In the genomic region with DNA sequence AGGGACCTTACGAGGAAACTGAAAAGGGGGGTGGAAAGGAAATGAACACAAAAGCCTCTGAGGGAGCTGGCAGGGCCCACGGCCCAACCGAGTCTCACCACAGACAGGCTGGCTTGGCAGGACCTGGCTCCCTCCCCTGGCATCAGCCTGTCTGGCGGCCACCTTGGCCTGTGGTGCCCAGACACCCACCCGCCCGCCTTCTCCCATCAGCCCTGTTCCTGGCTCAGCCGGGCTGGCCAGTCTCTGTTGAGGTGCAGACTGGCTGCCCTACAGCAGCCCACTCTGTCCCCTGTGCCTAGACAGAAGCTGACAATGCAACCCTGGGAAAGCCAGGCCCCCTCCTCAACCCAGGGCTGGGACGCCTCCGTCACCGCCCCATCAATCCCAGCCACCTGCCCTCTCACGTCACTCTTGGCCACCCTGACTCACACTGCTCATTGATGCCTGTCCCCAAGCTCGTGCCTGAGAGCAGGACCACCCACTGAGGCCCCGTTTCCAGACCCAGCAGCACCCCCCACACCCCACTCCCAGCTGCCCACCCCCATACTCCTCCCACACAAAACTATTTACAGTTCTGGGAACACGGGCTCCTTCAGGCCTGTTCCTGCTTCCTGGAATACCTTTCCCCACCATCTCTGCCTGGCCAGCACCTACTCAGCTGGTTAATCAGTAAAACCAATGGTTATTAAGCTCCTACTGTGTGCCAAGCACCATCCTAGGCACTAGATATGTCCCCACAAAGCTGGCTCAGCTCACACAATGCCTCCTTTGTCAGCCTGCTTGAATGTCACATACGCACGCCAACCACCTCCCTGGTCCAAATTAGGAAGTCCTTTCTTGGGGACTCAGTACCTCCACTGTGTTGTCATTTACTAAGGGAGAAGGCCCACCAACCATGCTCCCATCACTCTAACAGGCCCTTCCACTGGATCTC, we compare ENCODE assay signal across 20 cellular contexts. TPM values are rescaled to one million over a fixed set of nuclear protein-coding genes. Genes with fewer than 3 reads are reported as not detected.
DNase-seq lines count a peak whose midpoint lies in the region; ATAC-seq, FAIRE-seq and TF ChIP-seq lines count a peak whose summit lies in the region.
"Had no signal": no experiment of that assay in that cellular context is flagged by ENCODE, and none has a peak within 500 bp of the region (broad histone marks: within the 10 kb centered on the region; RNA-seq: fewer than 3 reads in every experiment).

No MANE protein-coding gene starts in this region.

- no peaks in the 10 kb centered on the region for H3K9me3 ChIP-seq in H1 (ENCODE audit: insufficient read depth in 2 of 2, low read depth in 1 of 2, low read length in 1 of 2)
- no peaks in the 10 kb centered on the region for H3K9me3 ChIP-seq in tibial artery
- H3K9me3 ChIP-seq: colonic mucosa, HAP-1 had no signal

- H3K27ac ChIP-seq in H1 (ENCODE audit: low read depth, low read length): no peak overlapping the region
- H3K27ac ChIP-seq in tibial artery: peak overlapping the region; percentile 30 to 33
- H3K27ac ChIP-seq: 22Rv1, colonic mucosa had no signal

- H2BK12ac ChIP-seq in H1 (ENCODE audit: low read depth, low read length): peak overlapping the region; percentile 14; the same call in 1 of the 2 replicates

- no peak overlapping the region for H4K5ac ChIP-seq in H1 (ENCODE audit: insufficient read length, low read depth, low read length)

- H3K9me3 Mint-ChIP-seq in nephron progenitor cell: no peaks in the 10 kb centered on the region
- H3K9me3 Mint-ChIP-seq: activated naive CD8-positive, alpha-beta T cell treated with anti-CD3 and anti-CD28 coated beads, Interleukin-2, amount 10 ng/mL, durations not matched to agents 7 days and 5 days; CD4-positive, alpha-beta T cell; natural killer cell; stimulated activated memory B cell treated with anti-CD40 and anti-IgM and Interleukin-4, amounts not matched to agents 10 μg/mL and 1 μg/mL and 100 μg/mL, for 72 hours had no signal

- no peak overlapping the region for H3K18ac ChIP-seq in H1 (ENCODE audit: extremely low read depth, low read length)

- TF ChIP-seq POLR2A in H1 (IDR thresholded peaks at IDR 0.05; ENCODE audit: control extremely low read depth in 1 of 2, low read depth in 2 of 2, low read length in 2 of 2): no peak

- TF ChIP-seq CTCF in H1 (IDR thresholded peaks at IDR 0.05; ENCODE audit: control extremely low read depth in 1 of 3, insufficient read depth in 1 of 3, low read depth in 1 of 3, low read length in 3 of 3) (no peak), nephron progenitor cell (IDR thresholded peaks at IDR 0.05) (no peak), tibial artery (IDR thresholded peaks at IDR 0.05) (no peak)

- no peak for TF ChIP-seq EP300 in H1 (IDR thresholded peaks at IDR 0.05; ENCODE audit: borderline replicate concordance in 1 of 2, low read depth in 2 of 2, low read length in 2 of 2)

- H3K4me3 ChIP-seq in H1 (ENCODE audit: extremely low read depth in 1 of 4, insufficient read depth in 2 of 4, low read depth in 3 of 4, low read length in 4 of 4): no peak overlapping the region
- H3K4me3 ChIP-seq in tibial artery: no peak overlapping the region
- H3K4me3 ChIP-seq: colonic mucosa, HAP-1, skin epidermis had no signal

- no peak for TF ChIP-seq RAD21 in H1 (IDR thresholded peaks at IDR 0.05 in 1 of 2, conservative IDR thresholded peaks at IDR 0.05 in 1 of 2; ENCODE audit: low read depth in 2 of 2, low read length in 2 of 2)

- no peak overlapping the region for H2BK15ac ChIP-seq in H1 (ENCODE audit: low read length)

- H3K27me3 Mint-ChIP-seq in nephron progenitor cell (ENCODE audit: low read depth, poor library complexity): peaks cover 11% of the 10 kb centered on the region

- no peaks in the 10 kb centered on the region for H3K36me3 Mint-ChIP-seq in nephron progenitor cell (ENCODE audit: low read depth)
- H3K36me3 Mint-ChIP-seq: activated naive CD8-positive, alpha-beta T cell treated with anti-CD3 and anti-CD28 coated beads, Interleukin-2, amount 10 ng/mL, durations not matched to agents 7 days and 5 days; natural killer cell; stimulated activated memory B cell treated with anti-CD40 and anti-IgM and Interleukin-4, amounts not matched to agents 10 μg/mL and 1 μg/mL and 100 μg/mL, for 72 hours had no signal

- H3K23me2 ChIP-seq in H1 (ENCODE audit: low read depth, low read length): no peaks in the 10 kb centered on the region

- ATAC-seq in esophagus mucosa: no peak
- ATAC-seq: left lobe of liver; natural killer cell; stimulated activated memory B cell treated with anti-CD40 and anti-IgM and Interleukin-4, amounts not matched to agents 10 μg/mL and 1 μg/mL and 100 μg/mL, for 72 hours had no signal

- peak; percentile 39 for DNase-seq in DMS53 (lab: John Stamatoyannopoulos, UW)
- DNase-seq in DMS53 treated with DMSO at 0.1 percent for 48 hours (lab: John Stamatoyannopoulos, UW; ENCODE audit: unreplicated experiment): no peak
- no peak for DNase-seq in H1 (ENCODE audit: low read depth in 1 of 2, low spot score in 2 of 2)
- DNase-seq in nephron progenitor cell: peak; percentile 54
- no peak for DNase-seq in tibial artery
- no peak for DNase-seq in SKM-1 treated with dmso at 0.1 percent for 144 hours (lab: John Stamatoyannopoulos, UW; ENCODE audit: unreplicated experiment)
- DNase-seq in NOMO-1 (lab: John Stamatoyannopoulos, UW; ENCODE audit: unreplicated experiment in 2 of 2): no peak
- DNase-seq: activated naive CD8-positive, alpha-beta T cell treated with anti-CD3 and anti-CD28 coated beads, Interleukin-2, amount 10 ng/mL, durations not matched to agents 7 days and 5 days; CD4-positive, alpha-beta T cell; colonic mucosa; natural killer cell; NCI-H1092 treated with DMSO at 0.1 percent for 48 hours; NCI-H2171 had no signal

- H3K36me3 ChIP-seq in H1 (ENCODE audit: control insufficient read depth in 2 of 4, insufficient read depth in 4 of 4, low read length in 3 of 4) (no peaks in the 10 kb centered on the region), tibial artery (no peaks in the 10 kb centered on the region)
- H3K36me3 ChIP-seq: colonic mucosa, HAP-1 had no signal

- peaks cover 38% of the 10 kb centered on the region for H3K4me1 Mint-ChIP-seq in nephron progenitor cell
- H3K4me1 Mint-ChIP-seq: activated naive CD8-positive, alpha-beta T cell treated with anti-CD3 and anti-CD28 coated beads, Interleukin-2, amount 10 ng/mL, durations not matched to agents 7 days and 5 days; natural killer cell had no signal

- no peak overlapping the region for H2AFZ ChIP-seq in H1 (ENCODE audit: low read length)

- H3K9ac ChIP-seq in H1 (replicated peaks in 1 of 4; ENCODE audit: extremely low read depth in 1 of 4, low read depth in 3 of 4, low read length in 3 of 4): no peak overlapping the region

- intact Hi-C loops in tibial artery (cut with DNase I; ENCODE audit: low total_unique reads): no loop called here

- POLR2A ChIA-PET in H1 (lab: Charles Lee; ENCODE audit: partially characterized antibody): interaction anchor here (1.2 to 2.3 kb wide), 5 partner anchors 10 to 38 kb away, joined by 3 to 8 read pairs (median 4); no protein-coding TSS in a partner anchor

- 0 out of 2 replicates have a peak overlapping the region, but pooled peaks have one; percentile 15 for H2AK5ac ChIP-seq in H1 (ENCODE audit: low read depth, low read length)

- H3K79me1 ChIP-seq in H1 (ENCODE audit: low read depth, low read length): peaks cover 8% of the 10 kb centered on the region

- no peak overlapping the region for H4K8ac ChIP-seq in H1 (ENCODE audit: extremely low read depth, insufficient read depth, low read length)

- no peak overlapping the region for H3K4me2 ChIP-seq in H1 (ENCODE audit: insufficient read depth in 1 of 2, low read depth in 2 of 2, low read length in 2 of 2)

- no peak overlapping the region for H2BK120ac ChIP-seq in H1 (replicated peaks; ENCODE audit: low read depth, low read length)

- no peak overlapping the region for H3K56ac ChIP-seq in H1 (replicated peaks; ENCODE audit: insufficient read length, low read depth, low read length)

- H3K23ac ChIP-seq in H1 (ENCODE audit: insufficient read length): no peak overlapping the region

- no peaks in the 10 kb centered on the region; a peak in 1 of 4 replicates for H3K79me2 ChIP-seq in H1 (ENCODE audit: control insufficient read depth in 1 of 2, insufficient read depth in 2 of 2, low read length in 2 of 2)

- no peak overlapping the region for H3K14ac ChIP-seq in H1 (ENCODE audit: insufficient read length)

- H3K4ac ChIP-seq in H1 (replicated peaks; ENCODE audit: insufficient read length, low read depth, low read length): no peak overlapping the region

- no peak overlapping the region for H3K4me3 Mint-ChIP-seq in nephron progenitor cell
- H3K4me3 Mint-ChIP-seq: activated naive CD8-positive, alpha-beta T cell treated with anti-CD3 and anti-CD28 coated beads, Interleukin-2, amount 10 ng/mL, durations not matched to agents 7 days and 5 days; CD4-positive, alpha-beta T cell; natural killer cell; stimulated activated memory B cell treated with anti-CD40 and anti-IgM and Interleukin-4, amounts not matched to agents 10 μg/mL and 1 μg/mL and 100 μg/mL, for 72 hours had no signal

- 89% methylated on average over 14 of the region's 16 CpGs; no CpG with 5 or more reads in 1 of the 2 experiments for WGBS in H1 (ENCODE audit: extremely low coverage in 1 of 2, insufficient coverage in 1 of 2, insufficient read length in 1 of 2, insufficient replicate concordance in 2 of 2, low coverage in 1 of 2, low lambda C conversion rate in 2 of 2, missing lambda C conversion rate in 1 of 2), 2 experiments

- H4K91ac ChIP-seq in H1 (replicated peaks; ENCODE audit: insufficient read length, low read length): no peak overlapping the region

- H3K27ac Mint-ChIP-seq in nephron progenitor cell: no peak overlapping the region
- H3K27ac Mint-ChIP-seq: activated naive CD8-positive, alpha-beta T cell treated with anti-CD3 and anti-CD28 coated beads, Interleukin-2, amount 10 ng/mL, durations not matched to agents 7 days and 5 days; CD4-positive, alpha-beta T cell; natural killer cell; stimulated activated memory B cell treated with anti-CD40 and anti-IgM and Interleukin-4, amounts not matched to agents 10 μg/mL and 1 μg/mL and 100 μg/mL, for 72 hours had no signal

- FAIRE-seq in H1 (lab: Jason Lieb, UNC): no peak
- FAIRE-seq: RCC 7860 had no signal

- peaks cover 4 to 13% of the 10 kb centered on the region in 2 experiments for H4K20me1 ChIP-seq in H1 (replicated peaks in 1 of 2; ENCODE audit: control insufficient read depth in 1 of 2, insufficient read depth in 2 of 2, low read length in 2 of 2)

- H2BK5ac ChIP-seq in H1 (ENCODE audit: low read depth, low read length): no peak overlapping the region

- H2BK20ac ChIP-seq in H1 (ENCODE audit: low read length): no peak overlapping the region

- peaks cover 9 to 25% (median 17%) of the 10 kb centered on the region in 4 experiments for H3K4me1 ChIP-seq in H1 (replicated peaks in 1 of 4; ENCODE audit: control insufficient read depth in 3 of 4, insufficient read depth in 4 of 4, low read length in 3 of 4)
- H3K4me1 ChIP-seq in tibial artery: peaks cover 7 to 53% (median 41%) of the 10 kb centered on the region in 4 donors
- H3K4me1 ChIP-seq: colonic mucosa had no signal

- CTCF ChIA-PET in H1 (lab: Charles Lee; ENCODE audit: partially characterized antibody): interaction anchor here (0.9 to 3.5 kb wide), 7 partner anchors 8 to 153 kb away, joined by 3 to 20 read pairs (median 5); no protein-coding TSS in a partner anchor

- H3K27me3 ChIP-seq in H1 (replicated peaks in 1 of 4; ENCODE audit: control insufficient read depth in 3 of 4, extremely low read depth in 1 of 4, insufficient read depth in 3 of 4, low read length in 3 of 4) (no peaks in the 10 kb centered on the region), tibial artery (no peaks in the 10 kb centered on the region)
- H3K27me3 ChIP-seq: colonic mucosa had no signal

RNA-seq across cellular contexts. Expression of gene SDC3, which starts 22.7 kb away (rescaled TPM):
- 26.8 and 27.0 TPM in 2 replicates for total RNA-seq in H1 (2021; fragmentation: NEBNext Ultra II Directional; extraction: Animal tissue kit (Norgen Biotek cat#: 25700))
- polyA plus RNA-seq in H1 (2011; rRNA removed): 7.0 and 12.7 TPM in 2 replicates
- 8.1 TPM for polyA plus RNA-seq in H1 (2011; cell fraction: cytosol; rRNA removed)
- polyA plus RNA-seq in H1 (2011; cell fraction: nucleus; rRNA removed): 18.5 TPM
- polyA plus RNA-seq in H1 (2012, experiment 1 of 2): 17.6 to 28.5 TPM (median 21.8 TPM) in 4 replicates
- polyA plus RNA-seq in H1 (2012, experiment 2 of 2): 15.0 TPM
- polyA plus RNA-seq in H1 (2013, experiment 1 of 2): 32.4 TPM
- 33.1 TPM for polyA plus RNA-seq in H1 (2013, experiment 2 of 2)
- 8.2 and 9.3 TPM in 2 replicates for polyA minus RNA-seq in H1 (2011; rRNA and poly(A)+ RNA removed)
- polyA minus RNA-seq in H1 (2011; cell fraction: cytosol; rRNA and poly(A)+ RNA removed): 15.2 TPM
- 12.0 TPM for polyA minus RNA-seq in H1 (2011; cell fraction: nucleus; rRNA and poly(A)+ RNA removed)
- total RNA-seq in esophagus mucosa: 3.3 TPM

Comparison
In these comparisons a context has a peak if more than half of its experiments do, and no peak if none do; other contexts are left out.
1. DNase-seq: peak in DMS53 (single experiment) and nephron progenitor cell (single experiment); none in DMS53 treated with DMSO at 0.1 percent for 48 hours (single experiment), H1 (0 of 2), tibial artery (0 of 2), SKM-1 treated with dmso at 0.1 percent for 144 hours (single experiment) and NOMO-1 (0 of 2).